Comparison of ENCODE assay signal across 8 cellular contexts in genomic region chr18:27311114-27311513, GRCh38.
"Had no signal": no experiment of that assay in that cellular context is flagged by ENCODE, and none has a peak within 500 bp of the region (broad histone marks: within the 10 kb centered on the region; RNA-seq: fewer than 3 reads in every experiment).

No MANE protein-coding gene starts in this region.

- H3K4me1 ChIP-seq: HAP-1 had no signal

- H3K36me3 ChIP-seq: HAP-1 had no signal

- ATAC-seq: HCT116 had no signal

- H2AFZ ChIP-seq: GM23248 had no signal

- H3K9me3 ChIP-seq: HAP-1 had no signal

- H3K27ac ChIP-seq: GM23248, HL-60 had no signal

- H3K9ac ChIP-seq: GM23248 had no signal

- DNase-seq: GM23248, GOT3, H7, HFFc6, KG1 had no signal

- H3K4me3 ChIP-seq: GM23248, HAP-1 had no signal
